In genomic region chr3:158794936-158795518, GRCh38 we compare ENCODE assay signal across 8 cellular contexts. TPM values are rescaled to one million over a fixed set of nuclear protein-coding genes. Genes with fewer than 3 reads are reported as not detected.
DNase-seq lines count a peak whose midpoint lies in the region; ATAC-seq and TF ChIP-seq lines count a peak whose summit lies in the region.

No MANE protein-coding gene starts in this region.

- H3K36me3 ChIP-seq in BE2C (no peaks in the 10 kb centered on the region), testis (ENCODE audit: low read depth, missing control alignments) (no peaks in the 10 kb centered on the region)

- DNase-seq in BE2C (no peak), RWPE1 (ENCODE audit: low spot score) (peak; percentile 24), fibroblast of gingiva (ENCODE audit: low read depth) (peak; percentile 42), testis (no peak), pons (ENCODE audit: low spot score) (no peak), globus pallidus (ENCODE audit: low spot score) (no peak)

- ATAC-seq in GM18867 (IDR thresholded peaks at IDR 0.05; ENCODE audit: unreplicated experiment) (peak; percentile 73), HG03520 (IDR thresholded peaks at IDR 0.05; ENCODE audit: unreplicated experiment) (peak; percentile 63)

- H3K27ac ChIP-seq in RWPE1 (no peak overlapping the region), testis (no peak overlapping the region)

- 82% methylated on average over 5 of the region's 5 CpGs for WGBS in testis, 2 donors

- peaks cover 15% of the 10 kb centered on the region for H3K4me1 ChIP-seq in BE2C
- no peaks in the 10 kb centered on the region for H3K4me1 ChIP-seq in testis

- POLR2A ChIA-PET in RWPE1 (lab: Yijun Ruan, JAX; ENCODE audit: low non-redundant PET): no interaction called here

- CTCF ChIA-PET in RWPE1 (lab: Yijun Ruan, JAX): interaction anchor here (0.7 to 1.0 kb wide), 2 partner anchors 42 to 641 kb away, joined by 3 read pairs; no protein-coding TSS in a partner anchor

- H3K4me3 ChIP-seq in BE2C (ENCODE audit: low read depth, low read length): no peak overlapping the region
- no peak overlapping the region for H3K4me3 ChIP-seq in testis

- TF ChIP-seq POLR2A in testis (IDR thresholded peaks at IDR 0.05): no peak

- TF ChIP-seq CTCF in BE2C (IDR thresholded peaks at IDR 0.05; ENCODE audit: low read depth, low read length) (peak; percentile 78), RWPE1 (conservative IDR thresholded peaks at IDR 0.05; ENCODE audit: low read depth) (peak; percentile 41; the same call in 1 of the 2 replicates), testis (IDR thresholded peaks at IDR 0.05) (peak in 2 of 3 experiments; percentile 26 to 37)

- H3K27me3 ChIP-seq in BE2C (peaks cover 3% of the 10 kb centered on the region; the same call in 1 of the 2 replicates), testis (no peaks in the 10 kb centered on the region)

- H3K9me3 ChIP-seq in BE2C: no peaks in the 10 kb centered on the region
- H3K9me3 ChIP-seq in testis: no peaks in the 10 kb centered on the region

- intact Hi-C loops in testis (cut with DNase I; ENCODE audit: low total_unique reads): loop anchor here (5.0 kb wide), 1 partner anchor 68 kb away; no protein-coding TSS in a partner anchor

RNA-seq across cellular contexts. Expression of gene MFSD1, which starts 6.8 kb away (rescaled TPM):
- 5.7 TPM for polyA plus RNA-seq in BE2C (2012; ENCODE audit: insufficient read depth, insufficient read length, low read depth)
- 10 to 100 TPM; 30.6 to 33.9 TPM for total RNA-seq in testis
- polyA plus RNA-seq in testis (ENCODE audit: insufficient read depth, low read depth, low replicate concordance): 32.3 TPM

Comparison
In these comparisons a context has a peak if more than half of its experiments do, and no peak if none do; other contexts are left out.
1. DNase-seq: peak in RWPE1 (single experiment) and fibroblast of gingiva (single experiment); none in BE2C (single experiment), testis (single experiment), pons (single experiment) and globus pallidus (single experiment).
2. Peak in every context shown above with its lines, with median percentiles within 50 percentile points of each other: CTCF ChIP-seq.